ENCODE assay signal across 2 cellular contexts in the genomic region with DNA sequence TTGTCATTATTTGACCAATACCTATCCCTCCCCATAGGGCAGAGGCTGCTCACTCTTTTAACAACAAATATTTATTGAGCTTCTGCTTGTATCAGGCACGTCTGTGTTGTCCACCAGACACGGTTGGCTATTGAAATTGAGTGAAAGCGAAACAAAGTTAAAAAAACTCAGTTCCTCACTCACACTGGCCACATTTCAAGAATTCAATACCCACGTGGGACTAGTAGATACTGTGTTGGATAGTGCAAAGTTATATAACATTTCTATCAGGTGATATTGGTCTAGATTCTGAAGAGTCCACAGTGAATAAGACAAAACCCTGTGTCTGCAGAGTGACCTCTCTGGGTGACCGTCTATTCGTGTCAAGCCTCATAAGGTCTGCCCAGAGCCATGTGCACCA.
A peak's percentile ranks its signal among the peaks of the same experiment; 100 is the strongest.
TF ChIP-seq lines count a peak whose summit lies in the region.

No MANE protein-coding gene starts in this region.

TF ChIP-seq in liver, 16 proteins besides CTCF, POLR2A, EP300 and RAD21:
- TF ChIP-seq REST (IDR thresholded peaks at IDR 0.05) (peak; percentile 20), FOXA2 (IDR thresholded peaks at IDR 0.05) (peak; percentile 24), HNF4G (IDR thresholded peaks at IDR 0.05) (no peak), RXRA (IDR thresholded peaks at IDR 0.05) (peak in 1 of 2 donors; percentile 27)

TF ChIP-seq in HepG2, 621 proteins besides CTCF, POLR2A, EP300 and RAD21:
- no peak for TF ChIP-seq ZBTB39 (CRISPR knock-in tag; IDR thresholded peaks at IDR 0.05)
- no peak for TF ChIP-seq ZNF10 (CRISPR knock-in tag; IDR thresholded peaks at IDR 0.05; ENCODE audit: borderline replicate concordance, low read depth)
- no peak for TF ChIP-seq ZBTB34 (CRISPR knock-in tag; IDR thresholded peaks at IDR 0.05)
- no peak for TF ChIP-seq DZIP1 (CRISPR knock-in tag; IDR thresholded peaks at IDR 0.05)
- TF ChIP-seq TERF1 (CRISPR knock-in tag; IDR thresholded peaks at IDR 0.05), result no peak
TF ChIP-seq in HepG2: peak in this region for 0.
